Comparison of ENCODE assay signal across 13 cellular contexts in the genomic region with DNA sequence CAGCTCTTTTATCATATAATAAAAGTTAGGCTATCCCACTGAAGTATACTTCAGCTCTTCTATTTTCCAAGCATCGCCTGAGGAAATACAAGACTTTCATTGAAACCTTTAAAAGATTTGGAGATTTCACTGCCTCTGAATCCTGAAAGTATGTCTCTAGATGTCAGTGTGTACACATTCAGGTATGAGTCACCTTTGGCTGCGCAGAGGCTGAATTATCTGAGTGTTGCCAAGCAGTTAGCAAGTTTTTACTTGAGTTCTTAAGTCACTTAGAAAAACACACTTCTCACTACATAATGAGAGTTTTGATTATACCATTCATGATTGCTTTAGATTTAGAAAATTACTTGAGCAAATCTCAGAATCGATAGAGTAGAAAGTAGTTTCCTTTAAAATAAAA.
A peak's percentile ranks its signal among the peaks of the same experiment; 100 is the strongest.
DNase-seq lines count a peak whose midpoint lies in the region; ATAC-seq, FAIRE-seq and TF ChIP-seq lines count a peak whose summit lies in the region.
"Had no signal": no experiment of that assay in that cellular context is flagged by ENCODE, and none has a peak within 500 bp of the region (broad histone marks: within the 10 kb centered on the region; RNA-seq: fewer than 3 reads in every experiment).

No MANE protein-coding gene starts in this region.

- CTCF ChIA-PET in SK-N-SH (lab: Yijun Ruan, JAX): interaction anchor here (1.1 to 1.4 kb wide), 2 partner anchors 10 to 183 kb away, joined by 3 to 4 read pairs; no protein-coding TSS in a partner anchor

- DNase-seq in H54 (ENCODE audit: insufficient read length, low spot score): peak; percentile 7
- no peak for DNase-seq in SK-N-SH
- DNase-seq in fibroblast of mammary gland (ENCODE audit: low read depth): peak; percentile 40
- peak; percentile 77 for DNase-seq in prostate gland (ENCODE audit: low spot score)
- no peak for DNase-seq in sigmoid colon
- DNase-seq in naive thymus-derived CD8-positive, alpha-beta T cell: no peak
- no peak for DNase-seq in chondrocyte (ENCODE audit: low spot score)
- DNase-seq: activated CD4-positive, alpha-beta memory T cell treated with anti-CD3 and anti-CD28 coated beads, Interleukin-2, amount 10 ng/mL, durations not matched to agents 7 days and 5 days; CD4-positive, CD25-positive, alpha-beta regulatory T cell; effector CD4-positive, alpha-beta T cell; NCI-H1694 had no signal

- H3K9ac ChIP-seq in SK-N-SH: no peak overlapping the region

- H3K27me3 Mint-ChIP-seq in naive thymus-derived CD8-positive, alpha-beta T cell: peaks cover 0 to 9% (median 0%) of the 10 kb centered on the region in 5 donors
- no peaks in the 10 kb centered on the region for H3K27me3 Mint-ChIP-seq in chondrocyte (ENCODE audit: low read depth)
- H3K27me3 Mint-ChIP-seq: activated CD4-positive, alpha-beta memory T cell treated with anti-CD3 and anti-CD28 coated beads, Interleukin-2, amount 10 ng/mL, durations not matched to agents 7 days and 5 days; CD4-positive, CD25-positive, alpha-beta regulatory T cell had no signal

- H3K4me2 ChIP-seq in SK-N-SH: no peak overlapping the region

- H3K9me3 Mint-ChIP-seq in naive thymus-derived CD8-positive, alpha-beta T cell: no peaks in the 10 kb centered on the region
- no peaks in the 10 kb centered on the region for H3K9me3 Mint-ChIP-seq in chondrocyte (ENCODE audit: low read depth)
- H3K9me3 Mint-ChIP-seq: activated CD4-positive, alpha-beta memory T cell treated with anti-CD3 and anti-CD28 coated beads, Interleukin-2, amount 10 ng/mL, durations not matched to agents 7 days and 5 days; activated naive CD4-positive, alpha-beta T cell treated with anti-CD3 and anti-CD28 coated beads, Interleukin-2, amount 50 U/mL, for 72 hours had no signal

- ATAC-seq in naive thymus-derived CD8-positive, alpha-beta T cell: no peak
- no peak for ATAC-seq in GM18870 (IDR thresholded peaks at IDR 0.05; ENCODE audit: unreplicated experiment)
- ATAC-seq: activated naive CD4-positive, alpha-beta T cell treated with anti-CD3 and anti-CD28 coated beads, Interleukin-2, amount 50 U/mL, for 72 hours had no signal

- no peaks in the 10 kb centered on the region for H4K20me1 ChIP-seq in SK-N-SH (ENCODE audit: insufficient read depth)

- FAIRE-seq in H54 (lab: Jason Lieb, UNC): peak; percentile 89

- H3K36me3 ChIP-seq in SK-N-SH (replicated peaks in 1 of 2; ENCODE audit: control insufficient read depth in 1 of 2, insufficient read depth in 2 of 2, low read length in 1 of 2): no peaks in the 10 kb centered on the region
- no peaks in the 10 kb centered on the region for H3K36me3 ChIP-seq in prostate gland
- H3K36me3 ChIP-seq in sigmoid colon: peaks cover 0 to 10% (median 0%) of the 10 kb centered on the region in 4 donors

- H3K4me3 Mint-ChIP-seq in naive thymus-derived CD8-positive, alpha-beta T cell: no peak overlapping the region
- no peak overlapping the region for H3K4me3 Mint-ChIP-seq in chondrocyte (ENCODE audit: unreplicated experiment)
- H3K4me3 Mint-ChIP-seq: activated CD4-positive, alpha-beta memory T cell treated with anti-CD3 and anti-CD28 coated beads, Interleukin-2, amount 10 ng/mL, durations not matched to agents 7 days and 5 days; CD4-positive, CD25-positive, alpha-beta regulatory T cell had no signal

- H3K9me3 ChIP-seq in SK-N-SH (no peaks in the 10 kb centered on the region), prostate gland (no peaks in the 10 kb centered on the region), sigmoid colon (no peaks in the 10 kb centered on the region)

- 0 out of 2 replicates have a peak, but pooled peaks have one; percentile 24 for TF ChIP-seq RAD21 in SK-N-SH (IDR thresholded peaks at IDR 0.05; ENCODE audit: low read length)

- H2AFZ ChIP-seq in SK-N-SH (ENCODE audit: low read depth): 0 out of 2 replicates have a peak overlapping the region, but pooled peaks have one; percentile 23

- no peak for TF ChIP-seq EP300 in SK-N-SH (IDR thresholded peaks at IDR 0.05; ENCODE audit: borderline replicate concordance in 1 of 2, low read depth in 1 of 2, low read length in 1 of 2)
- TF ChIP-seq EP300 in sigmoid colon (IDR thresholded peaks at IDR 0.05): no peak

- H3K4me3 ChIP-seq in SK-N-SH (ENCODE audit: low read depth in 2 of 2, low read length in 1 of 2): no peak overlapping the region
- H3K4me3 ChIP-seq in fibroblast of mammary gland (ENCODE audit: control insufficient read depth, low read depth, low read length): no peak overlapping the region
- no peak overlapping the region for H3K4me3 ChIP-seq in prostate gland
- no peak overlapping the region for H3K4me3 ChIP-seq in sigmoid colon

- H3K27me3 ChIP-seq in SK-N-SH (ENCODE audit: insufficient read depth): no peaks in the 10 kb centered on the region
- no peaks in the 10 kb centered on the region for H3K27me3 ChIP-seq in prostate gland (replicated peaks; ENCODE audit: insufficient read depth)
- H3K27me3 ChIP-seq in sigmoid colon: no peaks in the 10 kb centered on the region

- no peak overlapping the region for H3K27ac ChIP-seq in SK-N-SH (ENCODE audit: low read depth in 2 of 2, low read length in 1 of 2)
- H3K27ac ChIP-seq in prostate gland: no peak overlapping the region
- no peak overlapping the region for H3K27ac ChIP-seq in sigmoid colon

- H3K27ac Mint-ChIP-seq in naive thymus-derived CD8-positive, alpha-beta T cell: no peak overlapping the region
- no peak overlapping the region for H3K27ac Mint-ChIP-seq in chondrocyte (ENCODE audit: unreplicated experiment)
- H3K27ac Mint-ChIP-seq: activated CD4-positive, alpha-beta memory T cell treated with anti-CD3 and anti-CD28 coated beads, Interleukin-2, amount 10 ng/mL, durations not matched to agents 7 days and 5 days; activated naive CD4-positive, alpha-beta T cell treated with anti-CD3 and anti-CD28 coated beads, Interleukin-2, amount 50 U/mL, for 72 hours; CD4-positive, CD25-positive, alpha-beta regulatory T cell had no signal

- H3K9me2 ChIP-seq in SK-N-SH: no peaks in the 10 kb centered on the region

- H3F3A ChIP-seq in SK-N-SH (replicated peaks; ENCODE audit: insufficient read depth): no peaks in the 10 kb centered on the region

- H3K79me2 ChIP-seq in SK-N-SH (ENCODE audit: insufficient read depth): no peaks in the 10 kb centered on the region

- TF ChIP-seq POLR2A in H54 (IDR thresholded peaks at IDR 0.05; ENCODE audit: low read depth, low read length) (no peak), prostate gland (IDR thresholded peaks at IDR 0.05) (no peak), sigmoid colon (IDR thresholded peaks at IDR 0.05) (no peak)

- H3K4me1 Mint-ChIP-seq in naive thymus-derived CD8-positive, alpha-beta T cell: peaks cover 0 to 4% (median 0%) of the 10 kb centered on the region in 4 donors
- H3K4me1 Mint-ChIP-seq in chondrocyte (ENCODE audit: low read depth): no peaks in the 10 kb centered on the region
- H3K4me1 Mint-ChIP-seq: activated CD4-positive, alpha-beta memory T cell treated with anti-CD3 and anti-CD28 coated beads, Interleukin-2, amount 10 ng/mL, durations not matched to agents 7 days and 5 days; CD4-positive, CD25-positive, alpha-beta regulatory T cell had no signal

- POLR2A ChIA-PET in SK-N-SH (lab: Yijun Ruan, JAX): no interaction called here
- POLR2A ChIA-PET in naive thymus-derived CD8-positive, alpha-beta T cell (lab: Charles Lee): no interaction called here

- intact Hi-C loops in prostate gland (cut with DNase I): no loop called here
- intact Hi-C loops in sigmoid colon (cut with DNase I): no loop called here

- H3K4me1 ChIP-seq in SK-N-SH (ENCODE audit: control insufficient read depth in 1 of 2, insufficient read depth in 2 of 2, low read depth in 1 of 2, low read length in 1 of 2) (peaks cover 0 to 4% of the 10 kb centered on the region in 2 experiments; a peak in 1 of 4 replicates), prostate gland (replicated peaks) (no peaks in the 10 kb centered on the region), sigmoid colon (peaks cover 0 to 10% (median 9%) of the 10 kb centered on the region in 4 donors)

- no peaks in the 10 kb centered on the region for H3K36me3 Mint-ChIP-seq in naive thymus-derived CD8-positive, alpha-beta T cell
- no peaks in the 10 kb centered on the region for H3K36me3 Mint-ChIP-seq in chondrocyte (ENCODE audit: low read depth)
- H3K36me3 Mint-ChIP-seq: activated naive CD4-positive, alpha-beta T cell treated with anti-CD3 and anti-CD28 coated beads, Interleukin-2, amount 50 U/mL, for 72 hours had no signal

- WGBS in SK-N-SH (ENCODE audit: low lambda C conversion rate): 81% methylated on average over 3 of the region's 3 CpGs
- 40% methylated on average over 3 of the region's 3 CpGs for WGBS in prostate gland
- WGBS in sigmoid colon, 2 donors: 18 to 65% methylated on average over 3 of the region's 3 CpGs

- no peak for TF ChIP-seq CTCF in SK-N-SH (IDR thresholded peaks at IDR 0.05)
- no peak for TF ChIP-seq CTCF in fibroblast of mammary gland (conservative IDR thresholded peaks at IDR 0.05; ENCODE audit: control insufficient read depth, insufficient read depth, low read depth, low read length)
- peak in 1 of 4 experiments; percentile 18 for TF ChIP-seq CTCF in prostate gland (IDR thresholded peaks at IDR 0.05)
- no peak for TF ChIP-seq CTCF in sigmoid colon (IDR thresholded peaks at IDR 0.05)
- no peak for TF ChIP-seq CTCF in chondrocyte (IDR thresholded peaks at IDR 0.05)

TF ChIP-seq in SK-N-SH, 30 proteins besides CTCF, POLR2A, EP300 and RAD21 (continues in another document):
- no peak for TF ChIP-seq SIN3A (IDR thresholded peaks at IDR 0.05; ENCODE audit: borderline replicate concordance, low read depth, low read length)
- no peak for TF ChIP-seq MXI1 (IDR thresholded peaks at IDR 0.05; ENCODE audit: low read depth, low read length)
- TF ChIP-seq, protein P1, sequence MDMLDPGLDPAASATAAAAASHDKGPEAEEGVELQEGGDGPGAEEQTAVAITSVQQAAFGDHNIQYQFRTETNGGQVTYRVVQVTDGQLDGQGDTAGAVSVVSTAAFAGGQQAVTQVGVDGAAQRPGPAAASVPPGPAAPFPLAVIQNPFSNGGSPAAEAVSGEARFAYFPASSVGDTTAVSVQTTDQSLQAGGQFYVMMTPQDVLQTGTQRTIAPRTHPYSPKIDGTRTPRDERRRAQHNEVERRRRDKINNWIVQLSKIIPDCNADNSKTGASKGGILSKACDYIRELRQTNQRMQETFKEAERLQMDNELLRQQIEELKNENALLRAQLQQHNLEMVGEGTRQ (IDR thresholded peaks at IDR 0.05; ENCODE audit: borderline replicate concordance, low read depth, low read length): no peak
- no peak for TF ChIP-seq RFX5 (IDR thresholded peaks at IDR 0.05; ENCODE audit: low read length)
- TF ChIP-seq TAF1 (IDR thresholded peaks at IDR 0.05; ENCODE audit: borderline replicate concordance, low read depth, low read length): no peak
- no peak for TF ChIP-seq RXRA (IDR thresholded peaks at IDR 0.05; ENCODE audit: borderline replicate concordance, low read depth)
- no peak for TF ChIP-seq ELF1 (IDR thresholded peaks at IDR 0.05)
- no peak for TF ChIP-seq NRF1 (IDR thresholded peaks at IDR 0.05; ENCODE audit: low read depth, low read length)
- no peak for TF ChIP-seq TEAD4 (IDR thresholded peaks at IDR 0.05; ENCODE audit: borderline replicate concordance, insufficient read depth)
- no peak for TF ChIP-seq GATA2 (CRISPR knock-in tag; IDR thresholded peaks at IDR 0.05)
- no peak for TF ChIP-seq JUND (IDR thresholded peaks at IDR 0.05)
- no peak for TF ChIP-seq FOXJ3 (CRISPR knock-in tag; IDR thresholded peaks at IDR 0.05)
- TF ChIP-seq GABPA (IDR thresholded peaks at IDR 0.05; ENCODE audit: low read depth): no peak

Comparison
In these comparisons a context has a peak if more than half of its experiments do, and no peak if none do; other contexts are left out.
1. DNase-seq: peak in H54 (single experiment), fibroblast of mammary gland (single experiment) and prostate gland (single experiment); none in SK-N-SH (single experiment), sigmoid colon (single experiment), naive thymus-derived CD8-positive, alpha-beta T cell (0 of 10) and chondrocyte (single experiment).